In genomic region chr9:28363180-28363579, GRCh38 we compare ENCODE assay signal across 1 cellular context.
TF ChIP-seq lines count a peak whose summit lies in the region.

No MANE protein-coding gene starts in this region.

TF ChIP-seq in SK-N-SH, 30 proteins besides CTCF, POLR2A, EP300 and RAD21 (continued from another document):
- TF ChIP-seq GABPA (IDR thresholded peaks at IDR 0.05; ENCODE audit: low read depth) (no peak), SIN3A (IDR thresholded peaks at IDR 0.05; ENCODE audit: borderline replicate concordance, low read depth, low read length) (no peak), IRF3 (IDR thresholded peaks at IDR 0.05; ENCODE audit: low read depth, low read length) (no peak), TEAD4 (IDR thresholded peaks at IDR 0.05; ENCODE audit: borderline replicate concordance, insufficient read depth) (peak; percentile 31; the same call in 1 of the 2 replicates), TAF1 (IDR thresholded peaks at IDR 0.05; ENCODE audit: borderline replicate concordance, low read depth, low read length) (no peak), EZH2phosphoT487 (IDR thresholded peaks at IDR 0.05; ENCODE audit: borderline replicate concordance, low read depth) (no peak), FOXJ3 (CRISPR knock-in tag; IDR thresholded peaks at IDR 0.05) (peak; percentile 93), FOSL2 (IDR thresholded peaks at IDR 0.05; ENCODE audit: borderline replicate concordance, low read depth) (no peak), GATA2 (CRISPR knock-in tag; IDR thresholded peaks at IDR 0.05) (peak; percentile 98), CHD2 (IDR thresholded peaks at IDR 0.05; ENCODE audit: low read length, partially characterized antibody) (peak; percentile 86), RXRA (IDR thresholded peaks at IDR 0.05; ENCODE audit: borderline replicate concordance, low read depth) (no peak), RFX5 (IDR thresholded peaks at IDR 0.05; ENCODE audit: low read length) (no peak), YY1 (IDR thresholded peaks at IDR 0.05; ENCODE audit: low read depth) (no peak)
- TF ChIP-seq, protein P1, sequence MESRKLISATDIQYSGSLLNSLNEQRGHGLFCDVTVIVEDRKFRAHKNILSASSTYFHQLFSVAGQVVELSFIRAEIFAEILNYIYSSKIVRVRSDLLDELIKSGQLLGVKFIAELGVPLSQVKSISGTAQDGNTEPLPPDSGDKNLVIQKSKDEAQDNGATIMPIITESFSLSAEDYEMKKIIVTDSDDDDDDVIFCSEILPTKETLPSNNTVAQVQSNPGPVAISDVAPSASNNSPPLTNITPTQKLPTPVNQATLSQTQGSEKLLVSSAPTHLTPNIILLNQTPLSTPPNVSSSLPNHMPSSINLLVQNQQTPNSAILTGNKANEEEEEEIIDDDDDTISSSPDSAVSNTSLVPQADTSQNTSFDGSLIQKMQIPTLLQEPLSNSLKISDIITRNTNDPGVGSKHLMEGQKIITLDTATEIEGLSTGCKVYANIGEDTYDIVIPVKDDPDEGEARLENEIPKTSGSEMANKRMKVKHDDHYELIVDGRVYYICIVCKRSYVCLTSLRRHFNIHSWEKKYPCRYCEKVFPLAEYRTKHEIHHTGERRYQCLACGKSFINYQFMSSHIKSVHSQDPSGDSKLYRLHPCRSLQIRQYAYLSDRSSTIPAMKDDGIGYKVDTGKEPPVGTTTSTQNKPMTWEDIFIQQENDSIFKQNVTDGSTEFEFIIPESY (IDR thresholded peaks at IDR 0.05; ENCODE audit: borderline replicate concordance, low read depth): no peak
- TF ChIP-seq, protein P2, sequence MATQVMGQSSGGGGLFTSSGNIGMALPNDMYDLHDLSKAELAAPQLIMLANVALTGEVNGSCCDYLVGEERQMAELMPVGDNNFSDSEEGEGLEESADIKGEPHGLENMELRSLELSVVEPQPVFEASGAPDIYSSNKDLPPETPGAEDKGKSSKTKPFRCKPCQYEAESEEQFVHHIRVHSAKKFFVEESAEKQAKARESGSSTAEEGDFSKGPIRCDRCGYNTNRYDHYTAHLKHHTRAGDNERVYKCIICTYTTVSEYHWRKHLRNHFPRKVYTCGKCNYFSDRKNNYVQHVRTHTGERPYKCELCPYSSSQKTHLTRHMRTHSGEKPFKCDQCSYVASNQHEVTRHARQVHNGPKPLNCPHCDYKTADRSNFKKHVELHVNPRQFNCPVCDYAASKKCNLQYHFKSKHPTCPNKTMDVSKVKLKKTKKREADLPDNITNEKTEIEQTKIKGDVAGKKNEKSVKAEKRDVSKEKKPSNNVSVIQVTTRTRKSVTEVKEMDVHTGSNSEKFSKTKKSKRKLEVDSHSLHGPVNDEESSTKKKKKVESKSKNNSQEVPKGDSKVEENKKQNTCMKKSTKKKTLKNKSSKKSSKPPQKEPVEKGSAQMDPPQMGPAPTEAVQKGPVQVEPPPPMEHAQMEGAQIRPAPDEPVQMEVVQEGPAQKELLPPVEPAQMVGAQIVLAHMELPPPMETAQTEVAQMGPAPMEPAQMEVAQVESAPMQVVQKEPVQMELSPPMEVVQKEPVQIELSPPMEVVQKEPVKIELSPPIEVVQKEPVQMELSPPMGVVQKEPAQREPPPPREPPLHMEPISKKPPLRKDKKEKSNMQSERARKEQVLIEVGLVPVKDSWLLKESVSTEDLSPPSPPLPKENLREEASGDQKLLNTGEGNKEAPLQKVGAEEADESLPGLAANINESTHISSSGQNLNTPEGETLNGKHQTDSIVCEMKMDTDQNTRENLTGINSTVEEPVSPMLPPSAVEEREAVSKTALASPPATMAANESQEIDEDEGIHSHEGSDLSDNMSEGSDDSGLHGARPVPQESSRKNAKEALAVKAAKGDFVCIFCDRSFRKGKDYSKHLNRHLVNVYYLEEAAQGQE (IDR thresholded peaks at IDR 0.05; ENCODE audit: low read depth, low read length): no peak
- TF ChIP-seq, protein P3, sequence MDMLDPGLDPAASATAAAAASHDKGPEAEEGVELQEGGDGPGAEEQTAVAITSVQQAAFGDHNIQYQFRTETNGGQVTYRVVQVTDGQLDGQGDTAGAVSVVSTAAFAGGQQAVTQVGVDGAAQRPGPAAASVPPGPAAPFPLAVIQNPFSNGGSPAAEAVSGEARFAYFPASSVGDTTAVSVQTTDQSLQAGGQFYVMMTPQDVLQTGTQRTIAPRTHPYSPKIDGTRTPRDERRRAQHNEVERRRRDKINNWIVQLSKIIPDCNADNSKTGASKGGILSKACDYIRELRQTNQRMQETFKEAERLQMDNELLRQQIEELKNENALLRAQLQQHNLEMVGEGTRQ (IDR thresholded peaks at IDR 0.05; ENCODE audit: borderline replicate concordance, low read depth, low read length): no peak
